9 cellular contexts compared by ENCODE assay signal in genomic region chr5:154421868-154422267, GRCh38. TPM values are rescaled to one million over a fixed set of nuclear protein-coding genes. Genes with fewer than 3 reads are reported as not detected.
DNase-seq lines count a peak whose midpoint lies in the region; ATAC-seq and TF ChIP-seq lines count a peak whose summit lies in the region.
"Had no signal": no experiment of that assay in that cellular context is flagged by ENCODE, and none has a peak within 500 bp of the region (broad histone marks: within the 10 kb centered on the region; RNA-seq: fewer than 3 reads in every experiment).

No MANE protein-coding gene starts in this region.

- no peak for DNase-seq in RWPE2 (ENCODE audit: low spot score)
- no peak for DNase-seq in hepatocyte (ENCODE audit: low spot score)
- no peak for DNase-seq in GF-D8 (lab: John Stamatoyannopoulos, UW)

- no peak for TF ChIP-seq POLR2A in GM18505 (IDR thresholded peaks at IDR 0.05; ENCODE audit: borderline replicate concordance, extremely low read depth, insufficient read depth, insufficient read length)

- H3K4me3 ChIP-seq in RWPE2 (ENCODE audit: severe bottlenecking) (no peak overlapping the region), hepatocyte (no peak overlapping the region)

- TF ChIP-seq CTCF in C4-2B (conservative IDR thresholded peaks at IDR 0.05) (peak; percentile 19; the same call in 1 of the 2 replicates), RWPE2 (IDR thresholded peaks at IDR 0.05; ENCODE audit: poor library complexity, severe bottlenecking) (peak; percentile 50), hepatocyte (IDR thresholded peaks at IDR 0.05; ENCODE audit: poor library complexity) (peak; percentile 28)

- H3K9me3 ChIP-seq in RWPE2 (ENCODE audit: severe bottlenecking) (peaks cover 7% of the 10 kb centered on the region), hepatocyte (ENCODE audit: low read depth) (no peaks in the 10 kb centered on the region)

- no peaks in the 10 kb centered on the region for H4K20me1 ChIP-seq in hepatocyte (ENCODE audit: insufficient read depth, poor library complexity, severe bottlenecking)

- H3K36me3 ChIP-seq in RWPE2 (ENCODE audit: low read depth) (peaks cover 24% of the 10 kb centered on the region), hepatocyte (replicated peaks; ENCODE audit: insufficient read depth, low read depth) (no peaks in the 10 kb centered on the region)

- H3K27ac ChIP-seq in C4-2B (no peak overlapping the region), RWPE2 (ENCODE audit: poor library complexity, severe bottlenecking) (no peak overlapping the region), hepatocyte (no peak overlapping the region)

- 35% methylated on average over 1 of the region's 1 CpG for WGBS in hepatocyte (ENCODE audit: low lambda C conversion rate, missing lambda C conversion rate)

- H3K4me1 ChIP-seq in RWPE2 (ENCODE audit: insufficient read depth, poor library complexity, severe bottlenecking) (no peaks in the 10 kb centered on the region), hepatocyte (ENCODE audit: insufficient read depth) (no peaks in the 10 kb centered on the region)

- no peaks in the 10 kb centered on the region for H3K79me2 ChIP-seq in hepatocyte

- H3K27me3 ChIP-seq in RWPE2 (ENCODE audit: insufficient read depth, poor library complexity, severe bottlenecking) (no peaks in the 10 kb centered on the region), hepatocyte (no peaks in the 10 kb centered on the region)

- H2AFZ ChIP-seq in hepatocyte, result no peak overlapping the region

- H3K9me2 ChIP-seq in hepatocyte (replicated peaks; ENCODE audit: insufficient read depth), result no peaks in the 10 kb centered on the region

- H3K4me2 ChIP-seq in hepatocyte, result no peak overlapping the region

- ATAC-seq in GM18909 (IDR thresholded peaks at IDR 0.05; ENCODE audit: poor library complexity, unreplicated experiment) (peak; percentile 60), RWPE2 (ENCODE audit: low read depth) (peak; percentile 42; the same call in 1 of the 3 replicates), HG03045 (IDR thresholded peaks at IDR 0.05; ENCODE audit: unreplicated experiment) (no peak), GM18505 (IDR thresholded peaks at IDR 0.05; ENCODE audit: unreplicated experiment) (no peak), GM21717 (IDR thresholded peaks at IDR 0.05; ENCODE audit: unreplicated experiment) (no peak)

RNA-seq across cellular contexts. Expression of gene SAP30L, which starts 23.9 kb away (rescaled TPM):
- total RNA-seq in hepatocyte, result 21.6 and 43.7 TPM in 2 replicates
- 39.4 and 45.6 TPM in 2 replicates for polyA plus RNA-seq in hepatocyte

RNA-seq across cellular contexts. Expression of gene HAND1, which starts 56.2 kb away (rescaled TPM):
- 35.6 and 39.2 TPM in 2 replicates for total RNA-seq in hepatocyte
- 118 and 168 TPM in 2 replicates for polyA plus RNA-seq in hepatocyte
- total RNA-seq: glomerular endothelial cell had no signal

Comparison
In these comparisons a context has a peak if more than half of its experiments do, and no peak if none do; other contexts are left out.
1. ATAC-seq: peak in GM18909 (single experiment) and RWPE2 (single experiment); none in HG03045 (single experiment), GM18505 (single experiment) and GM21717 (single experiment).
2. Peak in every context shown above with its lines, with median percentiles within 50 percentile points of each other: CTCF ChIP-seq.